In genomic region chr1:53501065-53502005, GRCh38 we compare ENCODE assay signal across 29 cellular contexts. TPM values are rescaled to one million over a fixed set of nuclear protein-coding genes. Genes with fewer than 3 reads are reported as not detected.
DNase-seq lines count a peak whose midpoint lies in the region; ATAC-seq and TF ChIP-seq lines count a peak whose summit lies in the region.
"Had no signal": no experiment of that assay in that cellular context is flagged by ENCODE, and none has a peak within 500 bp of the region (broad histone marks: within the 10 kb centered on the region; RNA-seq: fewer than 3 reads in every experiment).

No MANE protein-coding gene starts in this region.

- in situ Hi-C loops in IMR-90 (cut with MboI; ENCODE audit: low sequenced_read_pairs) = no loop called here

- no peaks in the 10 kb centered on the region for H3K36me3 ChIP-seq in IMR-90 (ENCODE audit: control insufficient read depth, insufficient read depth, low read length)
- no peaks in the 10 kb centered on the region for H3K36me3 ChIP-seq in iPS-15b (ENCODE audit: control insufficient read depth, insufficient read depth, low read length)
- H3K36me3 ChIP-seq: adrenal gland, BE2C, breast epithelium, spleen had no signal

- no peak overlapping the region for H4K5ac ChIP-seq in IMR-90 (ENCODE audit: low read depth, low read length)

- H3K23ac ChIP-seq in IMR-90 (ENCODE audit: low read depth, low read length) = no peak overlapping the region; the same call in 1 of the 2 replicates

- H3K4me2 ChIP-seq in IMR-90 (ENCODE audit: low read depth, low read length) = no peak overlapping the region

- no peak for TF ChIP-seq RAD21 in IMR-90 (IDR thresholded peaks at IDR 0.05; ENCODE audit: low read length)

- H3K4me3 ChIP-seq in IMR-90 (ENCODE audit: insufficient read depth, low read depth, low read length) (no peak overlapping the region), iPS-15b (ENCODE audit: low read depth, low read length) (no peak overlapping the region)
- H3K4me3 ChIP-seq: adrenal gland, breast epithelium, spleen had no signal

- POLR2A ChIA-PET in IMR-90 (lab: Charles Lee; ENCODE audit: unreplicated experiment) = no interaction called here

- H3K27me3 ChIP-seq in IMR-90 (ENCODE audit: control insufficient read depth, insufficient read depth, low read length) = peaks cover 32% of the 10 kb centered on the region
- no peaks in the 10 kb centered on the region for H3K27me3 ChIP-seq in iPS-15b (ENCODE audit: control insufficient read depth, insufficient read depth, low read length)
- H3K27me3 ChIP-seq: BE2C had no signal

- H3K27ac ChIP-seq in 22Rv1 = no peak overlapping the region
- no peak overlapping the region for H3K27ac ChIP-seq in IMR-90 (ENCODE audit: insufficient read depth, low read length)
- H3K27ac ChIP-seq in VCaP = peak overlapping the region; percentile 24; the same call in 1 of the 2 replicates
- H3K27ac ChIP-seq: adrenal gland, breast epithelium, epithelial cell of prostate, HL-60, parathyroid adenoma, spleen had no signal

- no peak overlapping the region for H2BK20ac ChIP-seq in IMR-90 (ENCODE audit: low read depth, low read length)

- H2AK9ac ChIP-seq in IMR-90 (replicated peaks; ENCODE audit: low read depth, low read length, poor library complexity) = peak overlapping the region; percentile 71

- H3K79me1 ChIP-seq in IMR-90 (ENCODE audit: low read depth in 1 of 2, low read length in 2 of 2) = no peaks in the 10 kb centered on the region

- no peaks in the 10 kb centered on the region for H4K20me1 ChIP-seq in IMR-90 (ENCODE audit: insufficient read depth, low read length)

- no peak overlapping the region for H3K56ac ChIP-seq in IMR-90 (ENCODE audit: extremely low read depth, insufficient read depth, low read length)

- BruUV-seq in IMR-90 (replicated peaks; lab: Mats Ljungman, UMichigan) = no TSS peak

- H3K4me1 ChIP-seq in IMR-90 (ENCODE audit: control insufficient read depth, insufficient read depth, low read length) (peaks cover 4% of the 10 kb centered on the region; the same call in 1 of the 2 replicates), iPS-15b (ENCODE audit: control insufficient read depth, insufficient read depth, low read length) (peaks cover 5% of the 10 kb centered on the region)
- H3K4me1 ChIP-seq: adrenal gland, BE2C, breast epithelium, parathyroid adenoma, spleen had no signal

- no peaks in the 10 kb centered on the region for H3K9me1 ChIP-seq in IMR-90 (ENCODE audit: insufficient read depth, low read length)

- H3K4ac ChIP-seq in IMR-90 (ENCODE audit: low read depth, low read length) = no peak overlapping the region

- H3K9me3 ChIP-seq in IMR-90 (ENCODE audit: control insufficient read depth, insufficient read depth, low read length) (no peaks in the 10 kb centered on the region), iPS-15b (ENCODE audit: control insufficient read depth, insufficient read depth, low read length) (no peaks in the 10 kb centered on the region)
- H3K9me3 ChIP-seq: adrenal gland, BE2C, breast epithelium, spleen had no signal

- H2BK15ac ChIP-seq in IMR-90 (ENCODE audit: low read depth, low read length) = no peak overlapping the region

- no peak for TF ChIP-seq POLR2A in IMR-90 (IDR thresholded peaks at IDR 0.05; ENCODE audit: low read depth, low read length)

- no peak overlapping the region for H2BK120ac ChIP-seq in IMR-90 (ENCODE audit: low read depth, low read length)

- ATAC-seq in IMR-90 (ENCODE audit: low read depth) = no peak
- no peak for ATAC-seq in GM18861 (IDR thresholded peaks at IDR 0.05; ENCODE audit: unreplicated experiment)
- no peak for ATAC-seq in HG03159 (IDR thresholded peaks at IDR 0.05; ENCODE audit: unreplicated experiment)
- ATAC-seq: activated T-cell treated with anti-CD3 and anti-CD28 coated beads, Interleukin-2, amount 50 U/mL, for 4 hours; left cardiac atrium; right cardiac atrium had no signal

- intact Hi-C loops in IMR-90 (cut with micrococcal nuclease) = no loop called here

- no peak for DNase-seq in IMR-90
- no peak for DNase-seq in NCI-H146 (lab: John Stamatoyannopoulos, UW)
- DNase-seq in NCI-H146 treated with DMSO at 0.1 percent for 48 hours (lab: John Stamatoyannopoulos, UW; ENCODE audit: unreplicated experiment) = no peak
- DNase-seq: ACHN; activated CD4-positive, alpha-beta T cell treated with anti-CD3 and anti-CD28 coated beads, Interleukin-2, amount 50 U/mL, for 1 hour; activated T-cell treated with anti-CD3 and anti-CD28 coated beads, Interleukin-2, amount 50 U/mL, for 4 hours; adrenal gland; BE2C; effector CD4-positive, alpha-beta T cell; GDM1; glutamatergic neuron; HFFc6; Kasumi-1; left cardiac atrium; Right ventricle myocardium superior; spleen had no signal

- CTCF ChIA-PET in IMR-90 (lab: Yijun Ruan, JAX) = no interaction called here

- H2AK5ac ChIP-seq in IMR-90 (ENCODE audit: low read depth, low read length) = no peak overlapping the region; the same call in 1 of the 2 replicates

- H2BK5ac ChIP-seq in IMR-90 (ENCODE audit: low read depth, low read length, poor library complexity, severe bottlenecking) = no peak overlapping the region

- TF ChIP-seq CTCF in 22Rv1 (IDR thresholded peaks at IDR 0.05) (peak; percentile 4; the same call in 1 of the 2 replicates), IMR-90 (conservative IDR thresholded peaks at IDR 0.05; ENCODE audit: low read depth, low read length) (no peak), VCaP (conservative IDR thresholded peaks at IDR 0.05) (0 out of 2 replicates have a peak, but pooled peaks have one; percentile 10)

- dilution Hi-C loops in IMR-90 (cut with HindIII; ENCODE audit: low sequenced_read_pairs, unreplicated experiment) = no loop called here

- H3K9ac ChIP-seq in IMR-90 (ENCODE audit: low read depth, low read length) = no peak overlapping the region
- H3K9ac ChIP-seq in iPS-15b (ENCODE audit: low read depth, low read length) = peak overlapping the region; percentile 37
- H3K9ac ChIP-seq: parathyroid adenoma had no signal

- H4K91ac ChIP-seq in IMR-90 (ENCODE audit: insufficient read depth, low read depth, low read length) = no peak overlapping the region

- no peak overlapping the region for H3K14ac ChIP-seq in IMR-90 (replicated peaks; ENCODE audit: low read depth, low read length)

- 63% methylated on average over 2 of the region's 21 CpGs; no CpG with 5 or more reads in 1 of the 2 experiments for WGBS in IMR-90 (ENCODE audit: extremely low coverage in 2 of 2, insufficient read length in 1 of 2), 2 experiments

- no peak overlapping the region for H2AFZ ChIP-seq in IMR-90 (replicated peaks; ENCODE audit: low read length, poor library complexity)
- H2AFZ ChIP-seq: parathyroid adenoma had no signal

- H3K18ac ChIP-seq in IMR-90 (ENCODE audit: low read depth, low read length) = no peak overlapping the region

- H4K8ac ChIP-seq in IMR-90 (ENCODE audit: low read depth in 2 of 2, low read length in 2 of 2) = no peak overlapping the region

TF ChIP-seq in IMR-90, 13 proteins besides CTCF, POLR2A, EP300 and RAD21:
- TF ChIP-seq USF2 (IDR thresholded peaks at IDR 0.05; ENCODE audit: low read depth, low read length) (no peak), RFX5 (IDR thresholded peaks at IDR 0.05; ENCODE audit: low read depth, low read length) (no peak), NFE2L2 (IDR thresholded peaks at IDR 0.05; ENCODE audit: low read depth, low read length) (no peak), MAFK (IDR thresholded peaks at IDR 0.05; ENCODE audit: low read depth, low read length) (no peak)
TF ChIP-seq in IMR-90: peak in this region for 0.

RNA-seq across cellular contexts. Expression of gene DMRTB1, which starts 42.1 kb away (rescaled TPM):
- not detected in 2 replicates for total RNA-seq in IMR-90 (2012; rRNA removed)
- polyA plus RNA-seq in IMR-90 (2012; rRNA removed) = not detected in 2 replicates
- not detected in 2 replicates for polyA plus RNA-seq in IMR-90 (2012; cell fraction: cytosol; rRNA removed)
- polyA plus RNA-seq in IMR-90 (2012; cell fraction: nucleus; rRNA removed; ENCODE audit: low replicate concordance) = not detected in 2 replicates
- total RNA-seq: activated T-cell treated with anti-CD3 and anti-CD28 coated beads, Interleukin-2, amount 50 U/mL, for 4 hours; adrenal gland; breast epithelium; HFFc6; left cardiac atrium; lung microvascular endothelial cell; mucosa of gallbladder; right cardiac atrium; Right ventricle myocardium superior; spleen; subcutaneous adipose tissue had no signal
- polyA plus RNA-seq: adrenal gland, right cardiac atrium, spleen had no signal
